1 cellular context compared by ENCODE assay signal in genomic region chr11:126442523-126442922, GRCh38.
TF ChIP-seq lines count a peak whose summit lies in the region.

No MANE protein-coding gene starts in this region.

TF ChIP-seq in H1, 55 proteins besides CTCF, POLR2A, EP300 and RAD21 (continued from another document):
- TF ChIP-seq ATF2 (IDR thresholded peaks at IDR 0.05; ENCODE audit: low read length) (no peak), TAF7 (optimal IDR thresholded peaks at IDR 0.05; ENCODE audit: borderline replicate concordance, low read depth, low read length) (no peak), CHD1 (IDR thresholded peaks at IDR 0.05; ENCODE audit: low read depth, low read length) (no peak), TBP (IDR thresholded peaks at IDR 0.05; ENCODE audit: low read depth, low read length) (no peak), SRF (IDR thresholded peaks at IDR 0.05; ENCODE audit: low read depth, low read length) (no peak), HDAC6 (IDR thresholded peaks at IDR 0.05; ENCODE audit: low read depth, low read length) (no peak), NRF1 (IDR thresholded peaks at IDR 0.05; ENCODE audit: low read depth, low read length) (no peak), SIX5 (IDR thresholded peaks at IDR 0.05; ENCODE audit: low read depth, low read length) (no peak), CREB1 (IDR thresholded peaks at IDR 0.05) (no peak), CHD7 (IDR thresholded peaks at IDR 0.05; ENCODE audit: insufficient replicate concordance, low read length) (no peak), KDM4A (IDR thresholded peaks at IDR 0.05; ENCODE audit: low read depth, low read length, severe bottlenecking) (no peak), SUZ12 (IDR thresholded peaks at IDR 0.05; ENCODE audit: low read length) (no peak), POLR2AphosphoS5 (IDR thresholded peaks at IDR 0.05; ENCODE audit: low read depth, low read length) (no peak), RBBP5 (IDR thresholded peaks at IDR 0.05; ENCODE audit: borderline replicate concordance, low read depth, low read length) (no peak), CBX5 (IDR thresholded peaks at IDR 0.05; ENCODE audit: low read depth, low read length) (no peak)
